In the genomic region with DNA sequence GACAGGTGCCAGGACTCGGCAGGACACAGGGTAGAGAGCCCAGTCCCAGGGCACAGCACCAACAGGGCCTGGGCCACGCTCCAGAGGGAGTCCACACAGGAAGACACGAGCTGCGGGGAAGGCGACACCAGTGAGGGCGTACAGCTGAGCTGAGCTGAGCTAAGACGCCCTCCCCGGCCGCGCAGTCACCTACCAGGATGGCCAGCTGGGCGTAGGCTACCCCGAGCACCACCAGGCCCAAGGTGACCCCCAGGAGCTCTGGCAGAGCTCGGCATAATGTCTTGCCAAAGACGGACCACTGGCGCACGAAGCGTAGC, we compare ENCODE assay signal across 12 cellular contexts. TPM values are rescaled to one million over a fixed set of nuclear protein-coding genes. Genes with fewer than 3 reads are reported as not detected.
DNase-seq lines count a peak whose midpoint lies in the region; ATAC-seq and TF ChIP-seq lines count a peak whose summit lies in the region.
"Had no signal": no experiment of that assay in that cellular context is flagged by ENCODE, and none has a peak within 500 bp of the region (broad histone marks: within the 10 kb centered on the region; RNA-seq: fewer than 3 reads in every experiment).

No MANE protein-coding gene starts in this region.

- H3K36me3 ChIP-seq in NT2/D1 (ENCODE audit: insufficient read depth, insufficient read length, low read length) (peaks cover 92% of the 10 kb centered on the region), gastroesophageal sphincter (peaks cover 0 to 99% of the 10 kb centered on the region in 2 donors), liver (ENCODE audit: control insufficient read depth in 4 of 4, insufficient read depth in 3 of 4, low read depth in 1 of 4, low read length in 3 of 4) (peaks cover 3 to 31% (median 18%) of the 10 kb centered on the region in 4 donors), spleen (peaks cover 0 to 97% (median 83%) of the 10 kb centered on the region in 6 donors)
- peaks cover 5% of the 10 kb centered on the region for H3K36me3 ChIP-seq in CD8-positive, alpha-beta T cell (ENCODE audit: insufficient read depth, low read length)

- intact Hi-C loops in spleen (cut with DNase I; ENCODE audit: low total_unique reads) = no loop called here
- intact Hi-C loops in CD8-positive, alpha-beta T cell (cut with DNase I, micrococcal nuclease) = no loop called here

- peak overlapping the region; percentile 50 for H3K9ac ChIP-seq in NT2/D1 (ENCODE audit: insufficient read length, low read depth)
- no peak overlapping the region for H3K9ac ChIP-seq in liver (ENCODE audit: low read depth in 1 of 2, low read length in 2 of 2)

- H3K9me3 Mint-ChIP-seq in effector memory CD8-positive, alpha-beta T cell = no peaks in the 10 kb centered on the region
- H3K9me3 Mint-ChIP-seq in CD8-positive, alpha-beta T cell = no peaks in the 10 kb centered on the region
- H3K9me3 Mint-ChIP-seq: natural killer cell had no signal

- no peak for TF ChIP-seq RAD21 in liver (IDR thresholded peaks at IDR 0.05)

- no peaks in the 10 kb centered on the region for H3K9me3 ChIP-seq in NT2/D1 (ENCODE audit: insufficient read depth, low read length)
- no peaks in the 10 kb centered on the region for H3K9me3 ChIP-seq in gastroesophageal sphincter
- H3K9me3 ChIP-seq in liver (ENCODE audit: control insufficient read depth in 4 of 4, low read length in 3 of 4) = no peaks in the 10 kb centered on the region
- no peaks in the 10 kb centered on the region for H3K9me3 ChIP-seq in spleen
- no peaks in the 10 kb centered on the region for H3K9me3 ChIP-seq in CD8-positive, alpha-beta T cell (ENCODE audit: low read length)
- H3K9me3 ChIP-seq: BLaER1 treated with 17β-estradiol and CSF1 and Interleukin-3, amounts not matched to agents 10 nM and 100 nM had no signal

- no peak overlapping the region for H3K4me3 ChIP-seq in NT2/D1 (ENCODE audit: insufficient read length, low read depth)
- H3K4me3 ChIP-seq in gastroesophageal sphincter = no peak overlapping the region
- H3K4me3 ChIP-seq in liver (ENCODE audit: low read depth in 1 of 3, low read length in 3 of 3) = no peak overlapping the region
- H3K4me3 ChIP-seq in spleen = peak overlapping the region in 3 of 8 donors; percentile 12 to 49 (median 17)
- H3K4me3 ChIP-seq in CD8-positive, alpha-beta T cell (ENCODE audit: low read depth, low read length) = no peak overlapping the region
- H3K4me3 ChIP-seq: BLaER1 treated with 17β-estradiol and CSF1 and Interleukin-3, amounts not matched to agents 10 nM and 100 nM had no signal

- H3K4me1 ChIP-seq in NT2/D1 (ENCODE audit: insufficient read depth, insufficient read length) = peaks cover 26% of the 10 kb centered on the region
- peaks cover 0 to 25% (median 5%) of the 10 kb centered on the region in 3 donors for H3K4me1 ChIP-seq in gastroesophageal sphincter
- peaks cover 16 to 61% (median 41%) of the 10 kb centered on the region in 4 donors for H3K4me1 ChIP-seq in liver (ENCODE audit: control insufficient read depth in 4 of 4, insufficient read depth in 4 of 4, low read length in 3 of 4)
- peaks cover 0 to 42% (median 18%) of the 10 kb centered on the region in 6 donors for H3K4me1 ChIP-seq in spleen
- no peaks in the 10 kb centered on the region for H3K4me1 ChIP-seq in CD8-positive, alpha-beta T cell (ENCODE audit: insufficient read depth, low read length)

- no peak overlapping the region for H3K4me3 Mint-ChIP-seq in effector memory CD8-positive, alpha-beta T cell
- no peak overlapping the region for H3K4me3 Mint-ChIP-seq in CD8-positive, alpha-beta T cell
- H3K4me3 Mint-ChIP-seq: natural killer cell had no signal

- CTCF ChIA-PET in CD8-positive, alpha-beta T cell (lab: Charles Lee) = no interaction called here

- H3K27me3 ChIP-seq in NT2/D1 (ENCODE audit: insufficient read depth, insufficient read length) (no peaks in the 10 kb centered on the region), gastroesophageal sphincter (no peaks in the 10 kb centered on the region), liver (ENCODE audit: control insufficient read depth in 4 of 4, insufficient read depth in 4 of 4, low read length in 3 of 4) (no peaks in the 10 kb centered on the region), spleen (replicated peaks in 1 of 7) (no peaks in the 10 kb centered on the region)
- no peaks in the 10 kb centered on the region for H3K27me3 ChIP-seq in CD8-positive, alpha-beta T cell (ENCODE audit: insufficient read depth, low read length)
- H3K27me3 ChIP-seq: BLaER1 treated with 17β-estradiol and CSF1 and Interleukin-3, amounts not matched to agents 10 nM and 100 nM had no signal

- no peak for DNase-seq in NT2/D1 (ENCODE audit: low read depth, low spot score)
- DNase-seq in spleen = no peak
- DNase-seq in effector memory CD8-positive, alpha-beta T cell = no peak
- no peak for DNase-seq in NCI-H2107 (lab: John Stamatoyannopoulos, UW)
- DNase-seq in CD8-positive, alpha-beta T cell = no peak
- DNase-seq in AML-193 (lab: John Stamatoyannopoulos, UW) = no peak
- DNase-seq: natural killer cell, WERI-Rb-1 had no signal

- H3K27ac ChIP-seq in gastroesophageal sphincter (peak overlapping the region in 3 of 4 donors; percentile 77 to 84 (median 78)), liver (ENCODE audit: low read depth in 1 of 2, low read length in 2 of 2) (peak overlapping the region; percentile 20 to 32), spleen (peak overlapping the region in 6 of 8 donors; percentile 0 to 75 (median 64))
- no peak overlapping the region for H3K27ac ChIP-seq in CD8-positive, alpha-beta T cell (ENCODE audit: low read depth, low read length)
- H3K27ac ChIP-seq: BLaER1 treated with 17β-estradiol and CSF1 and Interleukin-3, amounts not matched to agents 10 nM and 100 nM; WERI-Rb-1 had no signal

- peaks cover 10% of the 10 kb centered on the region for H3K36me3 Mint-ChIP-seq in effector memory CD8-positive, alpha-beta T cell (ENCODE audit: insufficient read depth)
- peaks cover 46% of the 10 kb centered on the region for H3K36me3 Mint-ChIP-seq in CD8-positive, alpha-beta T cell
- H3K36me3 Mint-ChIP-seq: natural killer cell had no signal

- ATAC-seq in gastroesophageal sphincter = no peak
- ATAC-seq in effector memory CD8-positive, alpha-beta T cell (replicated peaks) = no peak
- ATAC-seq in CD8-positive, alpha-beta T cell = no peak
- ATAC-seq: SK-N-SH treated with all-trans-retinoic acid at 6 μM for 48 hours had no signal

- TF ChIP-seq CTCF in gastroesophageal sphincter (IDR thresholded peaks at IDR 0.05) (no peak), liver (IDR thresholded peaks at IDR 0.05; ENCODE audit: low read depth, low read length, missing input control) (no peak), spleen (IDR thresholded peaks at IDR 0.05 in 8 of 11, conservative IDR thresholded peaks at IDR 0.05 in 3 of 11) (no peak)
- TF ChIP-seq CTCF in CD8-positive, alpha-beta T cell (IDR thresholded peaks at IDR 0.05) = no peak

- H3K27ac Mint-ChIP-seq in effector memory CD8-positive, alpha-beta T cell = no peak overlapping the region
- H3K27ac Mint-ChIP-seq in CD8-positive, alpha-beta T cell = no peak overlapping the region
- H3K27ac Mint-ChIP-seq: natural killer cell had no signal

- H3K4me1 Mint-ChIP-seq in effector memory CD8-positive, alpha-beta T cell (ENCODE audit: low read depth in 2 of 2) = no peaks in the 10 kb centered on the region
- H3K4me1 Mint-ChIP-seq in CD8-positive, alpha-beta T cell (ENCODE audit: low read depth) = no peaks in the 10 kb centered on the region
- H3K4me1 Mint-ChIP-seq: natural killer cell had no signal

- no peak for TF ChIP-seq POLR2A in gastroesophageal sphincter (IDR thresholded peaks at IDR 0.05)
- no peak for TF ChIP-seq POLR2A in spleen (IDR thresholded peaks at IDR 0.05)

- no peaks in the 10 kb centered on the region for H3K27me3 Mint-ChIP-seq in effector memory CD8-positive, alpha-beta T cell
- H3K27me3 Mint-ChIP-seq in CD8-positive, alpha-beta T cell (ENCODE audit: low read depth) = no peaks in the 10 kb centered on the region

- no CpG with 5 or more reads among the region's 17 CpGs for WGBS in gastroesophageal sphincter (ENCODE audit: low coverage in 1 of 2), 2 donors
- WGBS in liver = 62% methylated on average over 17 of the region's 17 CpGs
- WGBS in spleen, 5 donors = 60 to 98% (median 82%) methylated on average over 1 to 17 of the region's 17 CpGs

- TF ChIP-seq EP300 in gastroesophageal sphincter (IDR thresholded peaks at IDR 0.05) = no peak

- POLR2A ChIA-PET in CD8-positive, alpha-beta T cell (lab: Charles Lee) = no interaction called here

TF ChIP-seq in liver, 16 proteins besides CTCF, POLR2A, EP300 and RAD21 (continues in another document):
- no peak for TF ChIP-seq HNF4A (conservative IDR thresholded peaks at IDR 0.05)
- TF ChIP-seq FOXA1 (IDR thresholded peaks at IDR 0.05) = no peak

RNA-seq across cellular contexts. Expression of gene TSC2, which starts 42.7 kb away (rescaled TPM):
- total RNA-seq in gastroesophageal sphincter (10 to 100 TPM; 36.3 to 78.8 (median 54.6) TPM), liver (10 to 100 TPM; 28.3 to 51.2 TPM), spleen (100 to 1,000 TPM in 4 of 7 donors, 10 to 100 TPM in 3; 63.8 to 185 (median 103) TPM)
- polyA plus RNA-seq in liver (10 to 100 TPM; 23.3 to 29.1 TPM), spleen (10 to 100 TPM; 20.7 to 82.0 (median 53.3) TPM)
- total RNA-seq in CD8-positive, alpha-beta T cell = 10 to 100 TPM; 76.2 to 84.1 TPM

RNA-seq across cellular contexts. Expression of gene NTHL1, which starts 42.8 kb away (rescaled TPM):
- total RNA-seq in gastroesophageal sphincter (10 to 100 TPM; 18.4 to 25.4 (median 21.6) TPM), liver (10 to 100 TPM; 10.4 to 12.7 TPM), spleen (10 to 100 TPM in 6 of 7 donors, 1 to 10 TPM in 1; 9.6 to 29.6 (median 20.0) TPM)
- polyA plus RNA-seq in liver (100 to 1,000 TPM in 1 of 2 donors, 10 to 100 TPM in 1; 25.4 to 166 TPM), spleen (10 to 100 TPM; 31.3 to 52.1 (median 37.0) TPM)
- total RNA-seq in CD8-positive, alpha-beta T cell = 1 to 10 TPM; 1.7 to 2.0 TPM

RNA-seq across cellular contexts. Expression of gene PKD1, which starts 45.3 kb away (rescaled TPM):
- total RNA-seq in gastroesophageal sphincter = 100 to 1,000 TPM; 181 to 492 (median 352) TPM
- 10 to 100 TPM; 30.6 to 58.4 TPM for total RNA-seq in liver
- polyA plus RNA-seq in liver = 10 to 100 TPM in 1 of 2 donors, 1 to 10 TPM in 1; 8.0 to 20.6 TPM
- total RNA-seq in spleen = 100 to 1,000 TPM in 2 of 7 donors, 10 to 100 TPM in 5; 64.0 to 124 (median 95.3) TPM
- 10 to 100 TPM; 14.0 to 60.9 (median 18.5) TPM for polyA plus RNA-seq in spleen
- total RNA-seq in CD8-positive, alpha-beta T cell = 10 to 100 TPM; 90.7 to 95.2 TPM

RNA-seq across cellular contexts. Expression of gene RAB26, which starts 58.0 kb away (rescaled TPM):
- total RNA-seq in gastroesophageal sphincter (1 to 10 TPM in 1 of 4 donors, under 1 TPM in 1, not detected in 2; 0.39 to 1.0 TPM), liver (1 to 10 TPM; 1.9 to 3.9 TPM), spleen (1 to 10 TPM in 4 of 7 donors, under 1 TPM in 2, not detected in 1; 0.26 to 7.9 (median 1.2) TPM)
- polyA plus RNA-seq in liver (1 to 10 TPM; 2.6 to 3.4 TPM), spleen (1 to 10 TPM in 2 of 3 donors, under 1 TPM in 1; 0.91 to 1.5 (median 1.4) TPM)
- not detected for total RNA-seq in CD8-positive, alpha-beta T cell
